ENCODE assay signal across 8 cellular contexts in genomic region chr3:31247850-31248618, GRCh38.
DNase-seq lines count a peak whose midpoint lies in the region; ATAC-seq and TF ChIP-seq lines count a peak whose summit lies in the region.

No MANE protein-coding gene starts in this region.

- BruUV-seq in Calu3 (replicated peaks; lab: Mats Ljungman, UMichigan), result no TSS peak

- no peak overlapping the region for H3K4me3 ChIP-seq in CD8-positive, alpha-beta T cell (ENCODE audit: low read depth, low read length)

- CTCF ChIA-PET in Calu3 (lab: Charles Lee), result interaction anchor here (0.6 to 0.9 kb wide), 2 partner anchors 127 to 284 kb away, joined by 3 read pairs; partner anchors contain the start of gene STT3B
- CTCF ChIA-PET in CD8-positive, alpha-beta T cell (lab: Charles Lee), result no interaction called here

- no peaks in the 10 kb centered on the region for H3K36me3 ChIP-seq in CD8-positive, alpha-beta T cell (ENCODE audit: insufficient read depth, low read length)

- POLR2A ChIA-PET in CD8-positive, alpha-beta T cell (lab: Charles Lee), result no interaction called here

- no peak overlapping the region for H3K27ac Mint-ChIP-seq in Calu3 (ENCODE audit: unreplicated experiment)
- H3K27ac Mint-ChIP-seq in activated naive CD8-positive, alpha-beta T cell treated with anti-CD3 and anti-CD28 coated beads, Interleukin-2, amount 50 U/mL, for 24 hours, result peak overlapping the region; percentile 81
- H3K27ac Mint-ChIP-seq in CD8-positive, alpha-beta T cell, result no peak overlapping the region

- H3K27me3 ChIP-seq in CD8-positive, alpha-beta T cell (ENCODE audit: insufficient read depth, low read length), result no peaks in the 10 kb centered on the region

- H3K4me1 ChIP-seq in CD8-positive, alpha-beta T cell (ENCODE audit: insufficient read depth, low read length), result no peaks in the 10 kb centered on the region

- peaks cover 15% of the 10 kb centered on the region for H3K4me1 Mint-ChIP-seq in Calu3 (ENCODE audit: low read depth, unreplicated experiment)
- H3K4me1 Mint-ChIP-seq in activated naive CD8-positive, alpha-beta T cell treated with anti-CD3 and anti-CD28 coated beads, Interleukin-2, amount 50 U/mL, for 24 hours, result peaks cover 54% of the 10 kb centered on the region
- H3K4me1 Mint-ChIP-seq in CD8-positive, alpha-beta T cell (ENCODE audit: low read depth), result peaks cover 7% of the 10 kb centered on the region

- H3K36me3 Mint-ChIP-seq in Calu3 (ENCODE audit: insufficient read depth, unreplicated experiment), result no peaks in the 10 kb centered on the region
- peaks cover 3% of the 10 kb centered on the region for H3K36me3 Mint-ChIP-seq in activated naive CD8-positive, alpha-beta T cell treated with anti-CD3 and anti-CD28 coated beads, Interleukin-2, amount 50 U/mL, for 24 hours (ENCODE audit: low read depth)
- H3K36me3 Mint-ChIP-seq in CD8-positive, alpha-beta T cell, result no peaks in the 10 kb centered on the region

- H3K9me3 ChIP-seq in CD8-positive, alpha-beta T cell (ENCODE audit: low read length), result no peaks in the 10 kb centered on the region

- no peaks in the 10 kb centered on the region for H3K27me3 Mint-ChIP-seq in Calu3 (ENCODE audit: unreplicated experiment)
- H3K27me3 Mint-ChIP-seq in activated naive CD8-positive, alpha-beta T cell treated with anti-CD3 and anti-CD28 coated beads, Interleukin-2, amount 50 U/mL, for 24 hours, result no peaks in the 10 kb centered on the region
- no peaks in the 10 kb centered on the region for H3K27me3 Mint-ChIP-seq in CD8-positive, alpha-beta T cell (ENCODE audit: low read depth)

- TF ChIP-seq CTCF in Calu3 (IDR thresholded peaks at IDR 0.05; ENCODE audit: unreplicated experiment), result no peak
- TF ChIP-seq CTCF in CD8-positive, alpha-beta T cell (IDR thresholded peaks at IDR 0.05), result no peak

- peak; percentile 64 for DNase-seq in Calu3
- no peak for DNase-seq in activated naive CD8-positive, alpha-beta T cell treated with anti-CD3 and anti-CD28 coated beads, Interleukin-2, amount 50 U/mL, for 24 hours
- no peak for DNase-seq in activated effector memory CD4-positive, alpha-beta T cell treated with anti-CD3 and anti-CD28 coated beads, Interleukin-2, amount 50 U/mL, for 16 hours
- no peak for DNase-seq in CD8-positive, alpha-beta T cell
- DNase-seq in NCI-H128 (lab: John Stamatoyannopoulos, UW; ENCODE audit: unreplicated experiment), result no peak

- ATAC-seq in GM19438 (IDR thresholded peaks at IDR 0.05; ENCODE audit: low read depth, unreplicated experiment) (peak; percentile 57), HG03342 (IDR thresholded peaks at IDR 0.05; ENCODE audit: unreplicated experiment) (peak; percentile 45), HG03469 (IDR thresholded peaks at IDR 0.05; ENCODE audit: unreplicated experiment) (no peak)
- ATAC-seq in activated naive CD8-positive, alpha-beta T cell treated with anti-CD3 and anti-CD28 coated beads, Interleukin-2, amount 50 U/mL, for 24 hours, result peak; percentile 23
- no peak for ATAC-seq in CD8-positive, alpha-beta T cell

- H3K27ac ChIP-seq in CD8-positive, alpha-beta T cell (ENCODE audit: low read depth, low read length), result no peak overlapping the region

- no peak overlapping the region for H3K4me3 Mint-ChIP-seq in Calu3 (ENCODE audit: low read depth, unreplicated experiment)
- H3K4me3 Mint-ChIP-seq in activated naive CD8-positive, alpha-beta T cell treated with anti-CD3 and anti-CD28 coated beads, Interleukin-2, amount 50 U/mL, for 24 hours, result no peak overlapping the region
- no peak overlapping the region for H3K4me3 Mint-ChIP-seq in CD8-positive, alpha-beta T cell

- intact Hi-C loops in Calu3 (cut with micrococcal nuclease; ENCODE audit: unreplicated experiment), result no loop called here
- intact Hi-C loops in CD8-positive, alpha-beta T cell (cut with DNase I, micrococcal nuclease), result loop anchor here in 1 of 2 experiments (5.0 kb wide), 1 partner anchor 36 kb away; no protein-coding TSS in a partner anchor

- H3K9me3 Mint-ChIP-seq in Calu3 (ENCODE audit: low read depth, unreplicated experiment), result peaks cover 4% of the 10 kb centered on the region
- H3K9me3 Mint-ChIP-seq in activated naive CD8-positive, alpha-beta T cell treated with anti-CD3 and anti-CD28 coated beads, Interleukin-2, amount 50 U/mL, for 24 hours, result peaks cover 17% of the 10 kb centered on the region
- no peaks in the 10 kb centered on the region for H3K9me3 Mint-ChIP-seq in CD8-positive, alpha-beta T cell

Comparison
In these comparisons a context has a peak if more than half of its experiments do, and no peak if none do; other contexts are left out.
1. ATAC-seq: peak in GM19438 (single experiment), HG03342 (single experiment) and activated naive CD8-positive, alpha-beta T cell treated with anti-CD3 and anti-CD28 coated beads, Interleukin-2, amount 50 U/mL, for 24 hours (single experiment); none in HG03469 (single experiment) and CD8-positive, alpha-beta T cell (single experiment).